Comparison of ENCODE assay signal across 8 cellular contexts in genomic region chr9:128191406-128192046, GRCh38. TPM values are rescaled to one million over a fixed set of nuclear protein-coding genes. Genes with fewer than 3 reads are reported as not detected.
DNase-seq lines count a peak whose midpoint lies in the region; ATAC-seq and TF ChIP-seq lines count a peak whose summit lies in the region.

Gene CIZ1, minus strand, starts transcription at chr9:128191572. Its CDS starts 715 bp downstream, at chr9:128190857.

- peak within 1 kb of the TSS; percentile 97 for H2AFZ ChIP-seq in mesenchymal stem cell (ENCODE audit: low read depth, low read length)

- H4K91ac ChIP-seq in mesenchymal stem cell (ENCODE audit: low read length) = peak within 1 kb of the TSS; percentile 91

- peak within 1 kb of the TSS; percentile 95 to 99 for H3K18ac ChIP-seq in mesenchymal stem cell (ENCODE audit: low read depth in 1 of 2, low read length in 2 of 2)

- POLR2A ChIA-PET in AG04450 (lab: Yijun Ruan, JAX) = interaction anchor here (1.0 to 1.6 kb wide), 3 partner anchors 9 to 21 kb away, joined by 3 to 9 read pairs (median 4); no protein-coding TSS in a partner anchor
- POLR2A ChIA-PET in activated CD8-positive, alpha-beta T cell treated with anti-CD3 and anti-CD28 coated beads, Interleukin-2, amount 10 ng/mL, durations not matched to agents 7 days and 5 days (lab: Charles Lee) = interaction anchor here (0.6 to 1.2 kb wide), 2 partner anchors 12 to 30 kb away, joined by 3 to 6 read pairs; no protein-coding TSS in a partner anchor

- peak within 1 kb of the TSS; percentile 92 for H3K27ac Mint-ChIP-seq in activated CD8-positive, alpha-beta T cell treated with anti-CD3 and anti-CD28 coated beads, Interleukin-2, amount 10 ng/mL, durations not matched to agents 7 days and 5 days

- peak within 1 kb of the TSS; percentile 54 for H2AK5ac ChIP-seq in mesenchymal stem cell (ENCODE audit: low read length, severe bottlenecking)

- H3K27me3 ChIP-seq in AG04450 (ENCODE audit: control insufficient read depth, insufficient read depth, low read length) (no peaks in the 10 kb centered on the region), mesenchymal stem cell (ENCODE audit: control insufficient read depth in 1 of 2, insufficient read depth in 1 of 2, low read length in 2 of 2) (no peaks in the 10 kb centered on the region)
- no peaks in the 10 kb centered on the region for H3K27me3 ChIP-seq in effector memory CD4-positive, alpha-beta T cell (replicated peaks; ENCODE audit: control insufficient read depth, insufficient read depth, low read length, poor library complexity, severe bottlenecking)

- H3K36me3 ChIP-seq in effector memory CD4-positive, alpha-beta T cell (ENCODE audit: control insufficient read depth, insufficient read depth, low read length) = peaks cover 7% of the 10 kb centered on the region
- H3K36me3 ChIP-seq in mesenchymal stem cell (ENCODE audit: control insufficient read depth in 1 of 2, insufficient read depth in 2 of 2, low read depth in 1 of 2, low read length in 2 of 2) = peaks cover 26 to 31% of the 10 kb centered on the region in 2 experiments

- peak within 1 kb of the TSS in 1 of 2 experiments; percentile 89 for H3K23ac ChIP-seq in mesenchymal stem cell (ENCODE audit: low read length in 2 of 2)

- peak within 1 kb of the TSS; percentile 71 for H2BK120ac ChIP-seq in mesenchymal stem cell (ENCODE audit: low read depth, low read length)

- no peaks in the 10 kb centered on the region for H3K9me3 Mint-ChIP-seq in activated CD8-positive, alpha-beta T cell treated with anti-CD3 and anti-CD28 coated beads, Interleukin-2, amount 10 ng/mL, durations not matched to agents 7 days and 5 days (ENCODE audit: insufficient read depth)

- H3K9me3 ChIP-seq in AG04450 (ENCODE audit: control insufficient read depth, insufficient read depth, low read length) (no peaks in the 10 kb centered on the region), mesenchymal stem cell (ENCODE audit: control insufficient read depth, low read length) (no peaks in the 10 kb centered on the region)
- no peaks in the 10 kb centered on the region for H3K9me3 ChIP-seq in effector memory CD4-positive, alpha-beta T cell (ENCODE audit: control insufficient read depth, low read length)

- H3K4me3 Mint-ChIP-seq in activated CD8-positive, alpha-beta T cell treated with anti-CD3 and anti-CD28 coated beads, Interleukin-2, amount 10 ng/mL, durations not matched to agents 7 days and 5 days = peak within 1 kb of the TSS; percentile 94

- H3K4me3 ChIP-seq in AG04450 (ENCODE audit: low read depth, low read length) = peak within 1 kb of the TSS; percentile 83
- H3K4me3 ChIP-seq in effector memory CD4-positive, alpha-beta T cell (ENCODE audit: insufficient read depth, low read depth, low read length, poor library complexity, severe bottlenecking) = peak within 1 kb of the TSS; percentile 76
- H3K4me3 ChIP-seq in mesenchymal stem cell (ENCODE audit: insufficient read depth in 1 of 2, low read depth in 1 of 2, low read length in 2 of 2) = peak within 1 kb of the TSS; percentile 88 to 97

- H3K4me1 ChIP-seq in effector memory CD4-positive, alpha-beta T cell (ENCODE audit: control insufficient read depth, insufficient read depth, low read length, poor library complexity, severe bottlenecking) = peaks cover 19% of the 10 kb centered on the region
- H3K4me1 ChIP-seq in mesenchymal stem cell (ENCODE audit: control insufficient read depth, insufficient read depth, low read depth, low read length) = peaks cover 19% of the 10 kb centered on the region

- peaks cover 17% of the 10 kb centered on the region for H3K79me1 ChIP-seq in mesenchymal stem cell (replicated peaks; ENCODE audit: low read length, poor library complexity, severe bottlenecking)

- H3K4ac ChIP-seq in mesenchymal stem cell (ENCODE audit: low read depth in 1 of 2, low read length in 2 of 2) = peak within 1 kb of the TSS; percentile 94 to 95

- peaks cover 48% of the 10 kb centered on the region for H3K4me1 Mint-ChIP-seq in activated CD8-positive, alpha-beta T cell treated with anti-CD3 and anti-CD28 coated beads, Interleukin-2, amount 10 ng/mL, durations not matched to agents 7 days and 5 days (ENCODE audit: low read depth)

- peak within 1 kb of the TSS in 1 of 2 experiments; percentile 96 for H3K14ac ChIP-seq in mesenchymal stem cell (ENCODE audit: low read length in 2 of 2)

- H3K36me3 Mint-ChIP-seq in activated CD8-positive, alpha-beta T cell treated with anti-CD3 and anti-CD28 coated beads, Interleukin-2, amount 10 ng/mL, durations not matched to agents 7 days and 5 days (ENCODE audit: low read depth) = peaks cover 22% of the 10 kb centered on the region

- DNase-seq in AG04450 (ENCODE audit: low read depth, low spot score) (no peak), NCI-H748 (lab: John Stamatoyannopoulos, UW; ENCODE audit: unreplicated experiment) (peak; percentile 86), mesenchymal stem cell (peak; percentile 80)
- peak; percentile 78 for DNase-seq in activated CD8-positive, alpha-beta T cell treated with anti-CD3 and anti-CD28 coated beads, Interleukin-2, amount 10 ng/mL, durations not matched to agents 7 days and 5 days
- peak; percentile 46 to 54 (median 54) for DNase-seq in effector memory CD4-positive, alpha-beta T cell
- DNase-seq in stimulated activated CD8-positive, alpha-beta memory T cell treated with anti-CD3 and anti-CD28 coated beads, Interleukin-15, amount 100 ng/mL, for 1 hour (ENCODE audit: low read depth) = peak; percentile 49

- CTCF ChIA-PET in AG04450 (lab: Charles Lee) = interaction anchor here (0.6 to 1.9 kb wide), 6 partner anchors 9 to 74 kb away, joined by 3 to 13 read pairs (median 8); no protein-coding TSS in a partner anchor
- CTCF ChIA-PET in activated CD8-positive, alpha-beta T cell treated with anti-CD3 and anti-CD28 coated beads, Interleukin-2, amount 10 ng/mL, durations not matched to agents 7 days and 5 days (lab: Charles Lee) = interaction anchor here (1.0 to 3.5 kb wide), 7 partner anchors 9 to 150 kb away, joined by 3 to 12 read pairs (median 4); no protein-coding TSS in a partner anchor

- H3K27ac ChIP-seq in AG04450 (ENCODE audit: low read depth, low read length) = peak within 1 kb of the TSS; percentile 31
- peak within 1 kb of the TSS; percentile 68 for H3K27ac ChIP-seq in effector memory CD4-positive, alpha-beta T cell (ENCODE audit: insufficient read depth, low read length, poor library complexity, severe bottlenecking)
- peak within 1 kb of the TSS; percentile 46 for H3K27ac ChIP-seq in mesenchymal stem cell (ENCODE audit: low read length, poor library complexity, severe bottlenecking)

- under 1% methylated on average over 61 of the region's 71 CpGs for WGBS in mesenchymal stem cell

- peak within 1 kb of the TSS; percentile 95 for H2BK15ac ChIP-seq in mesenchymal stem cell (ENCODE audit: low read depth, poor library complexity, severe bottlenecking)

- ATAC-seq in GM18517 (IDR thresholded peaks at IDR 0.05; ENCODE audit: unreplicated experiment) (peak; percentile 63), HG03066 (IDR thresholded peaks at IDR 0.05; ENCODE audit: low read depth, unreplicated experiment) (peak; percentile 82)
- peak; percentile 89 for ATAC-seq in activated CD8-positive, alpha-beta T cell treated with anti-CD3 and anti-CD28 coated beads, Interleukin-2, amount 10 ng/mL, durations not matched to agents 7 days and 5 days

- peak within 1 kb of the TSS; percentile 90 for H3K4me2 ChIP-seq in mesenchymal stem cell (ENCODE audit: low read length, poor library complexity, severe bottlenecking)

- peak within 1 kb of the TSS in 1 of 2 experiments; percentile 78 for H2BK12ac ChIP-seq in mesenchymal stem cell (ENCODE audit: low read length in 2 of 2)

- no peaks in the 10 kb centered on the region for H3K27me3 Mint-ChIP-seq in activated CD8-positive, alpha-beta T cell treated with anti-CD3 and anti-CD28 coated beads, Interleukin-2, amount 10 ng/mL, durations not matched to agents 7 days and 5 days (ENCODE audit: low read depth)

- H4K8ac ChIP-seq in mesenchymal stem cell (ENCODE audit: low read length) = peak within 1 kb of the TSS; percentile 98

- peak; percentile 65 for TF ChIP-seq CTCF in AG04450 (IDR thresholded peaks at IDR 0.05; ENCODE audit: low read depth, low read length)

- H2BK5ac ChIP-seq in mesenchymal stem cell (ENCODE audit: low read depth, low read length, poor library complexity, severe bottlenecking) = peak within 1 kb of the TSS; percentile 53

- peak within 1 kb of the TSS; percentile 96 for H3K9ac ChIP-seq in mesenchymal stem cell (ENCODE audit: low read length)

RNA-seq across cellular contexts. Expression of gene CIZ1, which starts in this region (rescaled TPM):
- 26.9 and 45.6 TPM in 2 replicates for polyA plus RNA-seq in AG04450 (2011; rRNA removed)
- polyA minus RNA-seq in AG04450 (2011; rRNA and poly(A)+ RNA removed) = 53.4 and 74.6 TPM in 2 replicates
- total RNA-seq in activated CD8-positive, alpha-beta T cell treated with anti-CD3 and anti-CD28 coated beads, Interleukin-2, amount 10 ng/mL, durations not matched to agents 7 days and 5 days = 100 to 1,000 TPM; 121 to 127 TPM
- polyA plus RNA-seq in mesenchymal stem cell (2013, experiment 1 of 2) = 148 TPM
- 145 TPM for polyA plus RNA-seq in mesenchymal stem cell (2013, experiment 2 of 2)
